In the genomic region with DNA sequence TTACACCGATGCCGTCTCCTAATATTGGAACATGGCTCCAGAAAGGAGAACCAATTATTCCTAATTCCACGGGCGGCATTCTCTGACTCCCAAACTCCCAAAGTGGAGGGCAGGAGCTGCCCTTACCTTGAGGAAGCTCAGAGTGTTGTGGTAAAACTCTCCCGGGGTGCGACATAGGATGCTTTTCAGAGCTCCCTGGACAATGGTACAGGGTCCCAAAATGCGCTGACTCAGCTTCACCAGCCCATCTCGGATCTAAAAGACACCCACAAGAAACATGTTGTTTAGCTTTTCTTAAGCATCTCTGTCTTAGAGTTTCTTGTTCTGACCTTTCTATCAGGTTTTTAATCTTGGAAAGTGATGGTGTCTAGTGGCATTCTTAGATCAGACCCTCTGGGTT, we compare ENCODE assay signal across 2 cellular contexts.
TF ChIP-seq lines count a peak whose summit lies in the region.

No MANE protein-coding gene starts in this region.

TF ChIP-seq in K562, 482 proteins besides CTCF, POLR2A, EP300 and RAD21 (continued from another document):
- TF ChIP-seq CUX1 (CRISPR knock-in tag; IDR thresholded peaks at IDR 0.05) (no peak), KLF16 (IDR thresholded peaks at IDR 0.05) (no peak)

TF ChIP-seq in HepG2, 621 proteins besides CTCF, POLR2A, EP300 and RAD21 (continued from another document):
- TF ChIP-seq, protein P1, sequence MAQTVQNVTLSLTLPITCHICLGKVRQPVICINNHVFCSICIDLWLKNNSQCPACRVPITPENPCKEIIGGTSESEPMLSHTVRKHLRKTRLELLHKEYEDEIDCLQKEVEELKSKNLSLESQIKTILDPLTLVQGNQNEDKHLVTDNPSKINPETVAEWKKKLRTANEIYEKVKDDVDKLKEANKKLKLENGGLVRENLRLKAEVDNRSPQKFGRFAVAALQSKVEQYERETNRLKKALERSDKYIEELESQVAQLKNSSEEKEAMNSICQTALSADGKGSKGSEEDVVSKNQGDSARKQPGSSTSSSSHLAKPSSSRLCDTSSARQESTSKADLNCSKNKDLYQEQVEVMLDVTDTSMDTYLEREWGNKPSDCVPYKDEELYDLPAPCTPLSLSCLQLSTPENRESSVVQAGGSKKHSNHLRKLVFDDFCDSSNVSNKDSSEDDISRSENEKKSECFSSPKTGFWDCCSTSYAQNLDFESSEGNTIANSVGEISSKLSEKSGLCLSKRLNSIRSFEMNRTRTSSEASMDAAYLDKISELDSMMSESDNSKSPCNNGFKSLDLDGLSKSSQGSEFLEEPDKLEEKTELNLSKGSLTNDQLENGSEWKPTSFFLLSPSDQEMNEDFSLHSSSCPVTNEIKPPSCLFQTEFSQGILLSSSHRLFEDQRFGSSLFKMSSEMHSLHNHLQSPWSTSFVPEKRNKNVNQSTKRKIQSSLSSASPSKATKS (CRISPR knock-in tag; IDR thresholded peaks at IDR 0.05) = no peak
- TF ChIP-seq ZBTB42 (CRISPR knock-in tag; IDR thresholded peaks at IDR 0.05) (no peak), ARHGAP35 (CRISPR knock-in tag; IDR thresholded peaks at IDR 0.05; ENCODE audit: borderline replicate concordance) (no peak)
